ENCODE assay signal across 8 cellular contexts in genomic region chr10:80599424-80599847, GRCh38.
DNase-seq lines count a peak whose midpoint lies in the region; ATAC-seq and TF ChIP-seq lines count a peak whose summit lies in the region.

No MANE protein-coding gene starts in this region.

- no peak overlapping the region for H2BK12ac ChIP-seq in mesenchymal stem cell (ENCODE audit: low read length in 2 of 2)

- H3K36me3 ChIP-seq in mesenchymal stem cell (ENCODE audit: control insufficient read depth in 1 of 2, insufficient read depth in 2 of 2, low read depth in 1 of 2, low read length in 2 of 2) (no peaks in the 10 kb centered on the region), upper lobe of right lung (no peaks in the 10 kb centered on the region)

- DNase-seq in NCI-H2171 (lab: John Stamatoyannopoulos, UW) (peak; percentile 11), NCI-H2171 treated with DMSO at 0.1 percent for 48 hours (lab: John Stamatoyannopoulos, UW) (no peak), SKM-1 (lab: John Stamatoyannopoulos, UW; ENCODE audit: unreplicated experiment) (peak; percentile 51), ecto neural progenitor cell (ENCODE audit: low spot score) (peak; percentile 84), mesenchymal stem cell (peak; percentile 50), upper lobe of right lung (peak; percentile 76)

- H3K4ac ChIP-seq in mesenchymal stem cell (ENCODE audit: low read depth in 1 of 2, low read length in 2 of 2), result no peak overlapping the region

- ATAC-seq in GM21526 (IDR thresholded peaks at IDR 0.05; ENCODE audit: low FRiP score, unreplicated experiment) (peak; percentile 66), HG03571 (IDR thresholded peaks at IDR 0.05; ENCODE audit: unreplicated experiment) (peak; percentile 74), upper lobe of right lung (peak; percentile 87)

- 35% methylated on average over 8 of the region's 8 CpGs for WGBS in mesenchymal stem cell

- no peak overlapping the region for H2BK120ac ChIP-seq in mesenchymal stem cell (ENCODE audit: low read depth, low read length)

- no peak overlapping the region for H4K8ac ChIP-seq in mesenchymal stem cell (ENCODE audit: low read length)

- H3K4me1 ChIP-seq in mesenchymal stem cell (ENCODE audit: control insufficient read depth, insufficient read depth, low read depth, low read length) (peaks cover 2% of the 10 kb centered on the region), upper lobe of right lung (no peaks in the 10 kb centered on the region)

- TF ChIP-seq CTCF in upper lobe of right lung (IDR thresholded peaks at IDR 0.05), result peak; percentile 67

- H4K91ac ChIP-seq in mesenchymal stem cell (ENCODE audit: low read length), result no peak overlapping the region

- H2AFZ ChIP-seq in mesenchymal stem cell (ENCODE audit: low read depth, low read length), result no peak overlapping the region

- H2BK5ac ChIP-seq in mesenchymal stem cell (ENCODE audit: low read depth, low read length, poor library complexity, severe bottlenecking), result no peak overlapping the region

- no peaks in the 10 kb centered on the region for H3K79me1 ChIP-seq in mesenchymal stem cell (replicated peaks; ENCODE audit: low read length, poor library complexity, severe bottlenecking)

- no peaks in the 10 kb centered on the region for H3K9me3 ChIP-seq in mesenchymal stem cell (ENCODE audit: control insufficient read depth, low read length)
- H3K9me3 ChIP-seq in upper lobe of right lung, result no peaks in the 10 kb centered on the region

- peak overlapping the region in 1 of 2 experiments; percentile 20 for H3K14ac ChIP-seq in mesenchymal stem cell (ENCODE audit: low read length in 2 of 2)

- intact Hi-C loops in upper lobe of right lung (cut with DNase I), result no loop called here

- H2BK15ac ChIP-seq in mesenchymal stem cell (ENCODE audit: low read depth, poor library complexity, severe bottlenecking), result no peak overlapping the region

- H3K4me2 ChIP-seq in mesenchymal stem cell (ENCODE audit: low read length, poor library complexity, severe bottlenecking), result no peak overlapping the region

- H3K23ac ChIP-seq in mesenchymal stem cell (ENCODE audit: low read length in 2 of 2), result no peak overlapping the region

- H3K27me3 ChIP-seq in mesenchymal stem cell (ENCODE audit: control insufficient read depth in 1 of 2, insufficient read depth in 1 of 2, low read length in 2 of 2) (no peaks in the 10 kb centered on the region), upper lobe of right lung (no peaks in the 10 kb centered on the region)

- H3K4me3 ChIP-seq in mesenchymal stem cell (ENCODE audit: insufficient read depth in 1 of 2, low read depth in 1 of 2, low read length in 2 of 2) (no peak overlapping the region), upper lobe of right lung (no peak overlapping the region)

- no peak overlapping the region for H3K27ac ChIP-seq in mesenchymal stem cell (ENCODE audit: low read length, poor library complexity, severe bottlenecking)
- H3K27ac ChIP-seq in upper lobe of right lung, result no peak overlapping the region

- H3K18ac ChIP-seq in mesenchymal stem cell (ENCODE audit: low read depth in 1 of 2, low read length in 2 of 2), result no peak overlapping the region

- no peak overlapping the region for H3K9ac ChIP-seq in mesenchymal stem cell (ENCODE audit: low read length)

- H2AK5ac ChIP-seq in mesenchymal stem cell (ENCODE audit: low read length, severe bottlenecking), result no peak overlapping the region
